ENCODE assay signal across 13 cellular contexts in genomic region chr18:22542400-22542835, GRCh38.
A peak's percentile ranks its signal among the peaks of the same experiment; 100 is the strongest.
DNase-seq lines count a peak whose midpoint lies in the region; ATAC-seq, FAIRE-seq and TF ChIP-seq lines count a peak whose summit lies in the region.
"Had no signal": no experiment of that assay in that cellular context is flagged by ENCODE, and none has a peak within 500 bp of the region (broad histone marks: within the 10 kb centered on the region; RNA-seq: fewer than 3 reads in every experiment).

No MANE protein-coding gene starts in this region.

- FAIRE-seq in astrocyte (lab: Jason Lieb, UNC) = peak; percentile 65
- FAIRE-seq: GM12878, GM19239 had no signal

- no peaks in the 10 kb centered on the region for H3K27me3 ChIP-seq in astrocyte (ENCODE audit: insufficient read depth, low read length)
- H3K27me3 ChIP-seq in osteoblast (ENCODE audit: insufficient read depth, low read length) = no peaks in the 10 kb centered on the region
- H3K27me3 ChIP-seq in effector memory CD4-positive, alpha-beta T cell (replicated peaks; ENCODE audit: control insufficient read depth, insufficient read depth, low read length, poor library complexity, severe bottlenecking) = no peaks in the 10 kb centered on the region

- H3K79me2 ChIP-seq in astrocyte (ENCODE audit: insufficient read depth, low read length) = no peaks in the 10 kb centered on the region
- H3K79me2 ChIP-seq in osteoblast (ENCODE audit: insufficient read depth, low read length) = no peaks in the 10 kb centered on the region

- H3K9me3 Mint-ChIP-seq in astrocyte (ENCODE audit: unreplicated experiment) = no peaks in the 10 kb centered on the region

- peaks cover 10% of the 10 kb centered on the region for H3K4me1 ChIP-seq in astrocyte (ENCODE audit: insufficient read depth, low read length)
- H3K4me1 ChIP-seq in osteoblast (ENCODE audit: insufficient read depth, low read length) = peaks cover 37% of the 10 kb centered on the region
- no peaks in the 10 kb centered on the region for H3K4me1 ChIP-seq in effector memory CD4-positive, alpha-beta T cell (ENCODE audit: control insufficient read depth, insufficient read depth, low read length, poor library complexity, severe bottlenecking)

- no peak overlapping the region for H3K4me3 ChIP-seq in astrocyte (ENCODE audit: insufficient read depth, low read depth, low read length)
- no peak overlapping the region for H3K4me3 ChIP-seq in osteoblast (ENCODE audit: insufficient read depth, low read length)
- H3K4me3 ChIP-seq in effector memory CD4-positive, alpha-beta T cell (ENCODE audit: insufficient read depth, low read depth, low read length, poor library complexity, severe bottlenecking) = no peak overlapping the region
- H3K4me3 ChIP-seq: GM12878 had no signal

- H2AFZ ChIP-seq in astrocyte (ENCODE audit: low read depth, low read length) (no peak overlapping the region), osteoblast (ENCODE audit: low read length) (no peak overlapping the region)

- H3K9me3 ChIP-seq in astrocyte (ENCODE audit: insufficient read depth, low read depth, low read length) (no peaks in the 10 kb centered on the region), osteoblast (ENCODE audit: low read depth, low read length) (no peaks in the 10 kb centered on the region)
- no peaks in the 10 kb centered on the region for H3K9me3 ChIP-seq in effector memory CD4-positive, alpha-beta T cell (ENCODE audit: control insufficient read depth, low read length)

- TF ChIP-seq CTCF in astrocyte (IDR thresholded peaks at IDR 0.05; ENCODE audit: insufficient read depth, low read depth, low read length) = no peak
- no peak for TF ChIP-seq CTCF in osteoblast (IDR thresholded peaks at IDR 0.05; ENCODE audit: extremely low read depth, low read depth, low read length)

- H3K27ac ChIP-seq in astrocyte (ENCODE audit: low read depth, low read length) (no peak overlapping the region), osteoblast (ENCODE audit: low read depth, low read length) (peak overlapping the region; percentile 30)
- no peak overlapping the region for H3K27ac ChIP-seq in effector memory CD4-positive, alpha-beta T cell (ENCODE audit: insufficient read depth, low read length, poor library complexity, severe bottlenecking)

- H3K27me3 Mint-ChIP-seq in astrocyte (ENCODE audit: low read depth, unreplicated experiment) = no peaks in the 10 kb centered on the region
- H3K27me3 Mint-ChIP-seq: activated T-helper 17 cell treated with anti-CD3 and anti-CD28 coated beads, Interleukin-2, amount 50 U/mL, for 72 hours; T-helper 17 cell had no signal

- DNase-seq in AG20443 (ENCODE audit: low spot score) (peak; percentile 75), astrocyte (ENCODE audit: low read depth) (peak; percentile 75), Right ventricle myocardium superior (peak; percentile 60), osteoblast (ENCODE audit: insufficient read length, low spot score, missing footprints) (no peak), NCI-H146 treated with DMSO at 0.1 percent for 48 hours (lab: John Stamatoyannopoulos, UW; ENCODE audit: unreplicated experiment) (no peak), RPMI8226 (no peak), NCI-H526 treated with DMSO at 0.1 percent for 48 hours (lab: John Stamatoyannopoulos, UW) (no peak)
- no peak for DNase-seq in effector memory CD4-positive, alpha-beta T cell
- DNase-seq: activated CD4-positive, alpha-beta T cell treated with anti-CD3 and anti-CD28 coated beads, Interleukin-2, amount 50 U/mL, for 1 hour; T-helper 17 cell had no signal

- H3K4me2 ChIP-seq in astrocyte (ENCODE audit: low read length) (peak overlapping the region; percentile 44), osteoblast (ENCODE audit: insufficient read depth, low read length) (peak overlapping the region; percentile 2)

- no peak overlapping the region for H3K4me3 Mint-ChIP-seq in astrocyte (ENCODE audit: unreplicated experiment)
- H3K4me3 Mint-ChIP-seq: activated T-helper 17 cell treated with anti-CD3 and anti-CD28 coated beads, Interleukin-2, amount 50 U/mL, for 72 hours; T-helper 17 cell had no signal

- no peaks in the 10 kb centered on the region for H3K36me3 Mint-ChIP-seq in astrocyte (ENCODE audit: low read depth, unreplicated experiment)

- intact Hi-C loops in Right ventricle myocardium superior (cut with DNase I) = no loop called here

- ATAC-seq in Right ventricle myocardium superior (ENCODE audit: poor library complexity) = peak; percentile 43
- ATAC-seq: activated T-helper 17 cell treated with anti-CD3 and anti-CD28 coated beads, Interleukin-2, amount 50 U/mL, for 72 hours; GM12878; T-helper 17 cell had no signal

- H3K27ac Mint-ChIP-seq in astrocyte (ENCODE audit: unreplicated experiment) = peak overlapping the region; percentile 60
- H3K27ac Mint-ChIP-seq: activated T-helper 17 cell treated with anti-CD3 and anti-CD28 coated beads, Interleukin-2, amount 50 U/mL, for 72 hours; T-helper 17 cell had no signal

- no peak overlapping the region for H3K9ac ChIP-seq in astrocyte (ENCODE audit: low read length)

- H4K20me1 ChIP-seq in astrocyte (ENCODE audit: insufficient read depth, low read length) = no peaks in the 10 kb centered on the region
- no peaks in the 10 kb centered on the region for H4K20me1 ChIP-seq in osteoblast (ENCODE audit: insufficient read depth, low read length)

- H3K36me3 ChIP-seq in astrocyte (ENCODE audit: insufficient read depth, low read length) (no peaks in the 10 kb centered on the region), osteoblast (ENCODE audit: insufficient read depth, low read length) (no peaks in the 10 kb centered on the region)
- no peaks in the 10 kb centered on the region for H3K36me3 ChIP-seq in effector memory CD4-positive, alpha-beta T cell (ENCODE audit: control insufficient read depth, insufficient read depth, low read length)

- peaks cover 15% of the 10 kb centered on the region for H3K4me1 Mint-ChIP-seq in astrocyte (ENCODE audit: low read depth, unreplicated experiment)
- H3K4me1 Mint-ChIP-seq: activated T-helper 17 cell treated with anti-CD3 and anti-CD28 coated beads, Interleukin-2, amount 50 U/mL, for 72 hours; T-helper 17 cell had no signal

Comparison
In these comparisons a context has a peak if more than half of its experiments do, and no peak if none do; other contexts are left out.
1. DNase-seq: peak in AG20443 (single experiment), astrocyte (single experiment) and Right ventricle myocardium superior (single experiment); none in osteoblast (single experiment), effector memory CD4-positive, alpha-beta T cell (0 of 3), NCI-H146 treated with DMSO at 0.1 percent for 48 hours (single experiment), RPMI8226 (single experiment) and NCI-H526 treated with DMSO at 0.1 percent for 48 hours (single experiment).